1 cellular context compared by ENCODE assay signal in the genomic region with DNA sequence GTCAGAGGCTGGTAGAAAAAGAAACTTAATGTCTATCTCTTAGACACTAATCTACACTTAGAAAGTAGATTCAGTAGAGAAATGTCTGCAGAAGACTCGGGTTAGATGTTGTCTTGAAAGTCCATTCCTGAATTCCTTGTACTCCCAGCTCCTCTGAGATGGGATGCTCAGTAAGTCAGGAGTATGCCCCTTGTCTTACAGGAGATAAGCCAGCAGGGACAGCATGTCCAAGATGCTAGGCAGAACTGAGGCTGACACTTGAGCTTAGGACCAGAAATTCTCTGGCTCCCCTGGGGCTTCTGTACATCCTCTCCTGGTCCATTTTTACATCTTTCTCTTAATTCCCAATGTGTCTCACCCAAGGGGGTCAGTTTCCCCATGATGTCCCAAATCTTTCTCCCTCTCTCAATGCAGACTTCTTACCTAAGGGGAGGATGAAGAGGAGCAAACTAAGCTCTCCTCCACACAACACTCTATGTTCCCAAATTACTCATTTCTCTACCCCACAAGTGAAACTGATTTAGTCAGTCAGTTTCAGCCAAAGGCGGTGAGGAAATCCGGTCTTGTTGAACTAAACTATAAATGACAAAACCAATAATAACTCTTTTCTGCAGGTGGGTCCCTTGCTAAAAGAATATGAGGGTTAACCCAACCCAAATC.
TF ChIP-seq lines count a peak whose summit lies in the region.

No MANE protein-coding gene starts in this region.

TF ChIP-seq in GM12878, 131 proteins besides CTCF, POLR2A, EP300 and RAD21 (continued from another document and continues in another):
- TF ChIP-seq, protein P1, sequence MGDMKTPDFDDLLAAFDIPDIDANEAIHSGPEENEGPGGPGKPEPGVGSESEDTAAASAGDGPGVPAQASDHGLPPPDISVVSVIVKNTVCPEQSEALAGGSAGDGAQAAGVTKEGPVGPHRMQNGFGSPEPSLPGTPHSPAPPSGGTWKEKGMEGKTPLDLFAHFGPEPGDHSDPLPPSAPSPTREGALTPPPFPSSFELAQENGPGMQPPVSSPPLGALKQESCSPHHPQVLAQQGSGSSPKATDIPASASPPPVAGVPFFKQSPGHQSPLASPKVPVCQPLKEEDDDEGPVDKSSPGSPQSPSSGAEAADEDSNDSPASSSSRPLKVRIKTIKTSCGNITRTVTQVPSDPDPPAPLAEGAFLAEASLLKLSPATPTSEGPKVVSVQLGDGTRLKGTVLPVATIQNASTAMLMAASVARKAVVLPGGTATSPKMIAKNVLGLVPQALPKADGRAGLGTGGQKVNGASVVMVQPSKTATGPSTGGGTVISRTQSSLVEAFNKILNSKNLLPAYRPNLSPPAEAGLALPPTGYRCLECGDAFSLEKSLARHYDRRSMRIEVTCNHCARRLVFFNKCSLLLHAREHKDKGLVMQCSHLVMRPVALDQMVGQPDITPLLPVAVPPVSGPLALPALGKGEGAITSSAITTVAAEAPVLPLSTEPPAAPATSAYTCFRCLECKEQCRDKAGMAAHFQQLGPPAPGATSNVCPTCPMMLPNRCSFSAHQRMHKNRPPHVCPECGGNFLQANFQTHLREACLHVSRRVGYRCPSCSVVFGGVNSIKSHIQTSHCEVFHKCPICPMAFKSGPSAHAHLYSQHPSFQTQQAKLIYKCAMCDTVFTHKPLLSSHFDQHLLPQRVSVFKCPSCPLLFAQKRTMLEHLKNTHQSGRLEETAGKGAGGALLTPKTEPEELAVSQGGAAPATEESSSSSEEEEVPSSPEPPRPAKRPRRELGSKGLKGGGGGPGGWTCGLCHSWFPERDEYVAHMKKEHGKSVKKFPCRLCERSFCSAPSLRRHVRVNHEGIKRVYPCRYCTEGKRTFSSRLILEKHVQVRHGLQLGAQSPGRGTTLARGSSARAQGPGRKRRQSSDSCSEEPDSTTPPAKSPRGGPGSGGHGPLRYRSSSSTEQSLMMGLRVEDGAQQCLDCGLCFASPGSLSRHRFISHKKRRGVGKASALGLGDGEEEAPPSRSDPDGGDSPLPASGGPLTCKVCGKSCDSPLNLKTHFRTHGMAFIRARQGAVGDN (IDR thresholded peaks at IDR 0.05) = no peak
- TF ChIP-seq ZNF384 (IDR thresholded peaks at IDR 0.05; ENCODE audit: borderline replicate concordance, low read depth, low read length) = no peak
- peak; percentile 73 for TF ChIP-seq GABPA (IDR thresholded peaks at IDR 0.05; ENCODE audit: low read depth)
- TF ChIP-seq NR2C1 (IDR thresholded peaks at IDR 0.05) = no peak
- no peak for TF ChIP-seq ASH2L (IDR thresholded peaks at IDR 0.05; ENCODE audit: borderline replicate concordance, low read depth)
- no peak for TF ChIP-seq LARP7 (IDR thresholded peaks at IDR 0.05)
- TF ChIP-seq NR2F1 (conservative IDR thresholded peaks at IDR 0.05) = no peak
- TF ChIP-seq, protein P2, sequence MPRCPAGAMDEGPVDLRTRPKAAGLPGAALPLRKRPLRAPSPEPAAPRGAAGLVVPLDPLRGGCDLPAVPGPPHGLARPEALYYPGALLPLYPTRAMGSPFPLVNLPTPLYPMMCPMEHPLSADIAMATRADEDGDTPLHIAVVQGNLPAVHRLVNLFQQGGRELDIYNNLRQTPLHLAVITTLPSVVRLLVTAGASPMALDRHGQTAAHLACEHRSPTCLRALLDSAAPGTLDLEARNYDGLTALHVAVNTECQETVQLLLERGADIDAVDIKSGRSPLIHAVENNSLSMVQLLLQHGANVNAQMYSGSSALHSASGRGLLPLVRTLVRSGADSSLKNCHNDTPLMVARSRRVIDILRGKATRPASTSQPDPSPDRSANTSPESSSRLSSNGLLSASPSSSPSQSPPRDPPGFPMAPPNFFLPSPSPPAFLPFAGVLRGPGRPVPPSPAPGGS (IDR thresholded peaks at IDR 0.05; ENCODE audit: borderline replicate concordance, insufficient read depth, low read depth, low read length, poor library complexity, severe bottlenecking) = peak; percentile 93
- TF ChIP-seq IKZF1 (conservative IDR thresholded peaks at IDR 0.05) = peak; percentile 79
- TF ChIP-seq CHD1 (IDR thresholded peaks at IDR 0.05; ENCODE audit: low read depth, low read length) = no peak
- no peak for TF ChIP-seq HDAC6 (IDR thresholded peaks at IDR 0.05; ENCODE audit: unreplicated experiment)
- TF ChIP-seq ZSCAN29 (IDR thresholded peaks at IDR 0.05) = no peak
- no peak for TF ChIP-seq SREBF1 (IDR thresholded peaks at IDR 0.05; ENCODE audit: low read length)
- TF ChIP-seq, protein P3, sequence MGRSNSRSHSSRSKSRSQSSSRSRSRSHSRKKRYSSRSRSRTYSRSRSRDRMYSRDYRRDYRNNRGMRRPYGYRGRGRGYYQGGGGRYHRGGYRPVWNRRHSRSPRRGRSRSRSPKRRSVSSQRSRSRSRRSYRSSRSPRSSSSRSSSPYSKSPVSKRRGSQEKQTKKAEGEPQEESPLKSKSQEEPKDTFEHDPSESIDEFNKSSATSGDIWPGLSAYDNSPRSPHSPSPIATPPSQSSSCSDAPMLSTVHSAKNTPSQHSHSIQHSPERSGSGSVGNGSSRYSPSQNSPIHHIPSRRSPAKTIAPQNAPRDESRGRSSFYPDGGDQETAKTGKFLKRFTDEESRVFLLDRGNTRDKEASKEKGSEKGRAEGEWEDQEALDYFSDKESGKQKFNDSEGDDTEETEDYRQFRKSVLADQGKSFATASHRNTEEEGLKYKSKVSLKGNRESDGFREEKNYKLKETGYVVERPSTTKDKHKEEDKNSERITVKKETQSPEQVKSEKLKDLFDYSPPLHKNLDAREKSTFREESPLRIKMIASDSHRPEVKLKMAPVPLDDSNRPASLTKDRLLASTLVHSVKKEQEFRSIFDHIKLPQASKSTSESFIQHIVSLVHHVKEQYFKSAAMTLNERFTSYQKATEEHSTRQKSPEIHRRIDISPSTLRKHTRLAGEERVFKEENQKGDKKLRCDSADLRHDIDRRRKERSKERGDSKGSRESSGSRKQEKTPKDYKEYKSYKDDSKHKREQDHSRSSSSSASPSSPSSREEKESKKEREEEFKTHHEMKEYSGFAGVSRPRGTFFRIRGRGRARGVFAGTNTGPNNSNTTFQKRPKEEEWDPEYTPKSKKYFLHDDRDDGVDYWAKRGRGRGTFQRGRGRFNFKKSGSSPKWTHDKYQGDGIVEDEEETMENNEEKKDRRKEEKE (IDR thresholded peaks at IDR 0.05) = no peak
- TF ChIP-seq ZNF274 (IDR thresholded peaks at IDR 0.05; ENCODE audit: insufficient read depth, insufficient read length) = no peak
- TF ChIP-seq PAX8 (IDR thresholded peaks at IDR 0.05) = no peak
- TF ChIP-seq POLR2AphosphoS2 (IDR thresholded peaks at IDR 0.05; ENCODE audit: low read depth, low read length) = no peak
- peak; percentile 75 for TF ChIP-seq CBFB (IDR thresholded peaks at IDR 0.05; ENCODE audit: low read depth)
- no peak for TF ChIP-seq WRNIP1 (IDR thresholded peaks at IDR 0.05; ENCODE audit: borderline replicate concordance, low read depth, low read length)
- TF ChIP-seq, protein P4, sequence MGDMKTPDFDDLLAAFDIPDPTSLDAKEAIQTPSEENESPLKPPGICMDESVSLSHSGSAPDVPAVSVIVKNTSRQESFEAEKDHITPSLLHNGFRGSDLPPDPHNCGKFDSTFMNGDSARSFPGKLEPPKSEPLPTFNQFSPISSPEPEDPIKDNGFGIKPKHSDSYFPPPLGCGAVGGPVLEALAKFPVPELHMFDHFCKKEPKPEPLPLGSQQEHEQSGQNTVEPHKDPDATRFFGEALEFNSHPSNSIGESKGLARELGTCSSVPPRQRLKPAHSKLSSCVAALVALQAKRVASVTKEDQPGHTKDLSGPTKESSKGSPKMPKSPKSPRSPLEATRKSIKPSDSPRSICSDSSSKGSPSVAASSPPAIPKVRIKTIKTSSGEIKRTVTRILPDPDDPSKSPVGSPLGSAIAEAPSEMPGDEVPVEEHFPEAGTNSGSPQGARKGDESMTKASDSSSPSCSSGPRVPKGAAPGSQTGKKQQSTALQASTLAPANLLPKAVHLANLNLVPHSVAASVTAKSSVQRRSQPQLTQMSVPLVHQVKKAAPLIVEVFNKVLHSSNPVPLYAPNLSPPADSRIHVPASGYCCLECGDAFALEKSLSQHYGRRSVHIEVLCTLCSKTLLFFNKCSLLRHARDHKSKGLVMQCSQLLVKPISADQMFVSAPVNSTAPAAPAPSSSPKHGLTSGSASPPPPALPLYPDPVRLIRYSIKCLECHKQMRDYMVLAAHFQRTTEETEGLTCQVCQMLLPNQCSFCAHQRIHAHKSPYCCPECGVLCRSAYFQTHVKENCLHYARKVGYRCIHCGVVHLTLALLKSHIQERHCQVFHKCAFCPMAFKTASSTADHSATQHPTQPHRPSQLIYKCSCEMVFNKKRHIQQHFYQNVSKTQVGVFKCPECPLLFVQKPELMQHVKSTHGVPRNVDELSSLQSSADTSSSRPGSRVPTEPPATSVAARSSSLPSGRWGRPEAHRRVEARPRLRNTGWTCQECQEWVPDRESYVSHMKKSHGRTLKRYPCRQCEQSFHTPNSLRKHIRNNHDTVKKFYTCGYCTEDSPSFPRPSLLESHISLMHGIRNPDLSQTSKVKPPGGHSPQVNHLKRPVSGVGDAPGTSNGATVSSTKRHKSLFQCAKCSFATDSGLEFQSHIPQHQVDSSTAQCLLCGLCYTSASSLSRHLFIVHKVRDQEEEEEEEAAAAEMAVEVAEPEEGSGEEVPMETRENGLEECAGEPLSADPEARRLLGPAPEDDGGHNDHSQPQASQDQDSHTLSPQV (IDR thresholded peaks at IDR 0.05) = no peak
- TF ChIP-seq TCF7 (IDR thresholded peaks at IDR 0.05; ENCODE audit: borderline replicate concordance) = 0 out of 2 replicates have a peak, but pooled peaks have one; percentile 43
- TF ChIP-seq HDGF (IDR thresholded peaks at IDR 0.05) = no peak
- TF ChIP-seq, protein P5, sequence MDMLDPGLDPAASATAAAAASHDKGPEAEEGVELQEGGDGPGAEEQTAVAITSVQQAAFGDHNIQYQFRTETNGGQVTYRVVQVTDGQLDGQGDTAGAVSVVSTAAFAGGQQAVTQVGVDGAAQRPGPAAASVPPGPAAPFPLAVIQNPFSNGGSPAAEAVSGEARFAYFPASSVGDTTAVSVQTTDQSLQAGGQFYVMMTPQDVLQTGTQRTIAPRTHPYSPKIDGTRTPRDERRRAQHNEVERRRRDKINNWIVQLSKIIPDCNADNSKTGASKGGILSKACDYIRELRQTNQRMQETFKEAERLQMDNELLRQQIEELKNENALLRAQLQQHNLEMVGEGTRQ (IDR thresholded peaks at IDR 0.05; ENCODE audit: borderline replicate concordance, low read depth, low read length) = no peak; the same call in 1 of the 2 replicates
- TF ChIP-seq STAT1 (conservative IDR thresholded peaks at IDR 0.05) = no peak
- TF ChIP-seq CEBPB (IDR thresholded peaks at IDR 0.05; ENCODE audit: borderline replicate concordance in 1 of 2, low read depth in 2 of 2, low read length in 2 of 2) = peak in 1 of 2 experiments; percentile 86; a peak in 2 of 4 replicates
- no peak for TF ChIP-seq RCOR1 (conservative IDR thresholded peaks at IDR 0.05; ENCODE audit: low read depth, low read length)
- TF ChIP-seq SMAD5 (IDR thresholded peaks at IDR 0.05; ENCODE audit: low read depth) = no peak
- no peak for TF ChIP-seq POLR2AphosphoS5 (IDR thresholded peaks at IDR 0.05; ENCODE audit: low read length)
- TF ChIP-seq SREBF2 (IDR thresholded peaks at IDR 0.05; ENCODE audit: low read length) = no peak
- 0 out of 2 replicates have a peak, but pooled peaks have one; percentile 58 for TF ChIP-seq ZNF217 (IDR thresholded peaks at IDR 0.05)
- no peak for TF ChIP-seq KLF5 (IDR thresholded peaks at IDR 0.05; ENCODE audit: partially characterized antibody)
- TF ChIP-seq, protein P6, sequence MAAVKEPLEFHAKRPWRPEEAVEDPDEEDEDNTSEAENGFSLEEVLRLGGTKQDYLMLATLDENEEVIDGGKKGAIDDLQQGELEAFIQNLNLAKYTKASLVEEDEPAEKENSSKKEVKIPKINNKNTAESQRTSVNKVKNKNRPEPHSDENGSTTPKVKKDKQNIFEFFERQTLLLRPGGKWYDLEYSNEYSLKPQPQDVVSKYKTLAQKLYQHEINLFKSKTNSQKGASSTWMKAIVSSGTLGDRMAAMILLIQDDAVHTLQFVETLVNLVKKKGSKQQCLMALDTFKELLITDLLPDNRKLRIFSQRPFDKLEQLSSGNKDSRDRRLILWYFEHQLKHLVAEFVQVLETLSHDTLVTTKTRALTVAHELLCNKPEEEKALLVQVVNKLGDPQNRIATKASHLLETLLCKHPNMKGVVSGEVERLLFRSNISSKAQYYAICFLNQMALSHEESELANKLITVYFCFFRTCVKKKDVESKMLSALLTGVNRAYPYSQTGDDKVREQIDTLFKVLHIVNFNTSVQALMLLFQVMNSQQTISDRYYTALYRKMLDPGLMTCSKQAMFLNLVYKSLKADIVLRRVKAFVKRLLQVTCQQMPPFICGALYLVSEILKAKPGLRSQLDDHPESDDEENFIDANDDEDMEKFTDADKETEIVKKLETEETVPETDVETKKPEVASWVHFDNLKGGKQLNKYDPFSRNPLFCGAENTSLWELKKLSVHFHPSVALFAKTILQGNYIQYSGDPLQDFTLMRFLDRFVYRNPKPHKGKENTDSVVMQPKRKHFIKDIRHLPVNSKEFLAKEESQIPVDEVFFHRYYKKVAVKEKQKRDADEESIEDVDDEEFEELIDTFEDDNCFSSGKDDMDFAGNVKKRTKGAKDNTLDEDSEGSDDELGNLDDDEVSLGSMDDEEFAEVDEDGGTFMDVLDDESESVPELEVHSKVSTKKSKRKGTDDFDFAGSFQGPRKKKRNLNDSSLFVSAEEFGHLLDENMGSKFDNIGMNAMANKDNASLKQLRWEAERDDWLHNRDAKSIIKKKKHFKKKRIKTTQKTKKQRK (IDR thresholded peaks at IDR 0.05; ENCODE audit: low read depth, low read length) = no peak
- TF ChIP-seq BRCA1 (IDR thresholded peaks at IDR 0.05; ENCODE audit: low read depth, low read length) = no peak
- no peak for TF ChIP-seq NRF1 (conservative IDR thresholded peaks at IDR 0.05; ENCODE audit: low read depth, low read length)
- no peak for TF ChIP-seq TARDBP (IDR thresholded peaks at IDR 0.05; ENCODE audit: borderline replicate concordance)
- TF ChIP-seq CBX5 (IDR thresholded peaks at IDR 0.05; ENCODE audit: low read depth) = peak; percentile 82; the same call in 1 of the 2 replicates
- TF ChIP-seq BHLHE40 (IDR thresholded peaks at IDR 0.05; ENCODE audit: borderline replicate concordance in 1 of 2, low read depth in 2 of 2, low read length in 1 of 2) = peak in 1 of 2 experiments; percentile 46; a peak in 1 of 4 replicates
- no peak for TF ChIP-seq RBBP5 (conservative IDR thresholded peaks at IDR 0.05)
- TF ChIP-seq JUNB (IDR thresholded peaks at IDR 0.05) = peak; percentile 95
- TF ChIP-seq, protein P7, sequence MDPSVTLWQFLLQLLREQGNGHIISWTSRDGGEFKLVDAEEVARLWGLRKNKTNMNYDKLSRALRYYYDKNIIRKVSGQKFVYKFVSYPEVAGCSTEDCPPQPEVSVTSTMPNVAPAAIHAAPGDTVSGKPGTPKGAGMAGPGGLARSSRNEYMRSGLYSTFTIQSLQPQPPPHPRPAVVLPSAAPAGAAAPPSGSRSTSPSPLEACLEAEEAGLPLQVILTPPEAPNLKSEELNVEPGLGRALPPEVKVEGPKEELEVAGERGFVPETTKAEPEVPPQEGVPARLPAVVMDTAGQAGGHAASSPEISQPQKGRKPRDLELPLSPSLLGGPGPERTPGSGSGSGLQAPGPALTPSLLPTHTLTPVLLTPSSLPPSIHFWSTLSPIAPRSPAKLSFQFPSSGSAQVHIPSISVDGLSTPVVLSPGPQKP (IDR thresholded peaks at IDR 0.05; ENCODE audit: low read depth, low read length) = no peak
